23 cellular contexts compared by ENCODE assay signal in genomic region chr1:89206361-89206760, GRCh38. TPM values are rescaled to one million over a fixed set of nuclear protein-coding genes. Genes with fewer than 3 reads are reported as not detected.
"Had no signal": no experiment of that assay in that cellular context is flagged by ENCODE, and none has a peak within 500 bp of the region (broad histone marks: within the 10 kb centered on the region; RNA-seq: fewer than 3 reads in every experiment).

No MANE protein-coding gene starts in this region.

- H3K36me3 Mint-ChIP-seq: brain had no signal

- FAIRE-seq: endometrium, keratinocyte had no signal

- H3K4me3 ChIP-seq: heart right ventricle, mucosa of descending colon, upper lobe of right lung had no signal

- H3K27ac Mint-ChIP-seq: activated CD8-positive, alpha-beta T cell treated with anti-CD3 and anti-CD28 coated beads, Interleukin-2, amount 10 ng/mL, durations not matched to agents 7 days and 5 days; activated naive CD4-positive, alpha-beta T cell treated with anti-CD3 and anti-CD28 coated beads, Interleukin-2, amount 50 U/mL, for 24 hours; brain; dendritic cell treated with granulocyte-macrophage colony-stimulating factor and Interleukin-4, amounts not matched to agents 40 ng/mL and 50 ng/mL, for 4 days had no signal

- ATAC-seq: activated CD8-positive, alpha-beta T cell treated with anti-CD3 and anti-CD28 coated beads, Interleukin-2, amount 10 ng/mL, durations not matched to agents 7 days and 5 days; heart right ventricle; left colon; mucosa of descending colon; right cardiac atrium; stimulated activated naive CD8-positive, alpha-beta T cell treated with anti-CD3 and anti-CD28 coated beads, Interleukin-15, Interleukin-2, amounts not matched to agents 100 U/mL and 50 U/mL, for 24 hours; upper lobe of right lung had no signal

- H3K27me3 Mint-ChIP-seq: activated naive CD4-positive, alpha-beta T cell treated with anti-CD3 and anti-CD28 coated beads, Interleukin-2, amount 50 U/mL, for 24 hours; brain; dendritic cell treated with granulocyte-macrophage colony-stimulating factor and Interleukin-4, amounts not matched to agents 40 ng/mL and 50 ng/mL, for 4 days had no signal

- DNase-seq: activated CD4-positive, alpha-beta T cell treated with anti-CD3 and anti-CD28 coated beads for 1 hour; activated CD4-positive, alpha-beta T cell treated with anti-CD3 and anti-CD28 coated beads, Interleukin-2, amount 50 U/mL, for 1 hour; activated CD8-positive, alpha-beta T cell treated with anti-CD3 and anti-CD28 coated beads, Interleukin-2, amount 10 ng/mL, durations not matched to agents 7 days and 5 days; activated gamma-delta T cell treated with Interleukin-2 at 50 U/mL for 16 hours; aorta; caudate nucleus; effector CD4-positive, alpha-beta T cell; heart right ventricle; left colon; mesendoderm; mucosa of descending colon; nucleus accumbens; right cardiac atrium; stimulated activated CD4-positive, alpha-beta T cell treated with anti-CD3 and anti-CD28 coated beads, Interleukin-4, amount 100 ng/mL, for 4 hours; stimulated activated naive CD8-positive, alpha-beta T cell treated with anti-CD3 and anti-CD28 coated beads, Interleukin-15, Interleukin-2, amounts not matched to agents 100 U/mL and 50 U/mL, for 24 hours; upper lobe of right lung; WERI-Rb-1 had no signal

- H3K4me1 Mint-ChIP-seq: brain had no signal

- H3K4me3 Mint-ChIP-seq: activated CD8-positive, alpha-beta T cell treated with anti-CD3 and anti-CD28 coated beads, Interleukin-2, amount 10 ng/mL, durations not matched to agents 7 days and 5 days; activated naive CD4-positive, alpha-beta T cell treated with anti-CD3 and anti-CD28 coated beads, Interleukin-2, amount 50 U/mL, for 24 hours; brain; dendritic cell treated with granulocyte-macrophage colony-stimulating factor and Interleukin-4, amounts not matched to agents 40 ng/mL and 50 ng/mL, for 4 days had no signal

RNA-seq across cellular contexts. Expression of gene GBP4, which starts 7.6 kb away (rescaled TPM):
- polyA plus RNA-seq: neural cell had no signal

RNA-seq across cellular contexts. Expression of gene GBP7, which starts 30.6 kb away (rescaled TPM):
- polyA plus RNA-seq: aorta, heart right ventricle, keratinocyte, neural cell had no signal
